ENCODE assay signal across 8 cellular contexts in genomic region chr22:46335201-46336118, GRCh38. TPM values are rescaled to one million over a fixed set of nuclear protein-coding genes. Genes with fewer than 3 reads are reported as not detected.
A peak's percentile ranks its signal among the peaks of the same experiment; 100 is the strongest.
DNase-seq lines count a peak whose midpoint lies in the region; ATAC-seq and TF ChIP-seq lines count a peak whose summit lies in the region.

TSS of gene TRMU (plus strand) at chr22:46335714. CDS start at chr22:46335765, 51 bp downstream.

- peaks cover 59% of the 10 kb centered on the region for H3K36me3 ChIP-seq in HUES48 (ENCODE audit: control insufficient read depth, insufficient read depth, low read length)

- intact Hi-C loops in natural killer cell (cut with micrococcal nuclease), result no loop called here

- H3K27ac ChIP-seq in HUES48 (ENCODE audit: low read depth, low read length), result peak within 1 kb of the TSS; percentile 89

- peaks cover 44% of the 10 kb centered on the region for H3K36me3 Mint-ChIP-seq in activated T-helper 17 cell treated with anti-CD3 and anti-CD28 coated beads, Interleukin-2, amount 50 U/mL, for 72 hours (ENCODE audit: low read depth)
- peaks cover 18% of the 10 kb centered on the region for H3K36me3 Mint-ChIP-seq in natural killer cell

- H3K27me3 ChIP-seq in HUES48 (ENCODE audit: control insufficient read depth, insufficient read depth, low read length), result no peaks in the 10 kb centered on the region

- DNase-seq in COR-L47 (lab: John Stamatoyannopoulos, UW) (peak; percentile 68), RKO (ENCODE audit: low spot score) (peak; percentile 90), fibroblast of peridontal ligament (ENCODE audit: extremely low read depth) (peak; percentile 77), natural killer cell (peak; percentile 76)
- DNase-seq in stimulated activated naive CD4-positive, alpha-beta T cell (lab: John Stamatoyannopoulos, UW), result peak; percentile 24 to 62 (median 51)

- no peaks in the 10 kb centered on the region for H3K9me3 ChIP-seq in HUES48 (ENCODE audit: control insufficient read depth, insufficient read depth, low read length)

- peak; percentile 72 for ATAC-seq in GM21360 (IDR thresholded peaks at IDR 0.05; ENCODE audit: unreplicated experiment)
- ATAC-seq in activated T-helper 17 cell treated with anti-CD3 and anti-CD28 coated beads, Interleukin-2, amount 50 U/mL, for 72 hours (replicated peaks), result peak; percentile 95
- peak; percentile 91 to 93 (median 93) for ATAC-seq in natural killer cell

- peak within 1 kb of the TSS; percentile 98 for H3K27ac Mint-ChIP-seq in activated T-helper 17 cell treated with anti-CD3 and anti-CD28 coated beads, Interleukin-2, amount 50 U/mL, for 72 hours
- H3K27ac Mint-ChIP-seq in natural killer cell, result peak within 1 kb of the TSS; percentile 90 to 96

- H3K9me3 Mint-ChIP-seq in activated T-helper 17 cell treated with anti-CD3 and anti-CD28 coated beads, Interleukin-2, amount 50 U/mL, for 72 hours, result no peaks in the 10 kb centered on the region
- H3K9me3 Mint-ChIP-seq in natural killer cell, result no peaks in the 10 kb centered on the region

- peak within 1 kb of the TSS; percentile 99 for H3K4me3 ChIP-seq in HUES48 (ENCODE audit: low read depth, low read length)

- no peak for TF ChIP-seq CTCF in natural killer cell (IDR thresholded peaks at IDR 0.05)

- peak within 1 kb of the TSS; percentile 95 for H3K4me3 Mint-ChIP-seq in activated T-helper 17 cell treated with anti-CD3 and anti-CD28 coated beads, Interleukin-2, amount 50 U/mL, for 72 hours
- peak within 1 kb of the TSS; percentile 96 for H3K4me3 Mint-ChIP-seq in natural killer cell

- peaks cover 29% of the 10 kb centered on the region for H3K4me1 Mint-ChIP-seq in activated T-helper 17 cell treated with anti-CD3 and anti-CD28 coated beads, Interleukin-2, amount 50 U/mL, for 72 hours
- H3K4me1 Mint-ChIP-seq in natural killer cell, result peaks cover 35 to 41% of the 10 kb centered on the region in 2 donors

- peak within 1 kb of the TSS; percentile 89 for H3K9ac ChIP-seq in HUES48 (ENCODE audit: low read depth, low read length)

- H3K4me1 ChIP-seq in HUES48 (ENCODE audit: control insufficient read depth, insufficient read depth, low read length), result peaks cover 7% of the 10 kb centered on the region

- no peaks in the 10 kb centered on the region for H3K27me3 Mint-ChIP-seq in activated T-helper 17 cell treated with anti-CD3 and anti-CD28 coated beads, Interleukin-2, amount 50 U/mL, for 72 hours
- no peaks in the 10 kb centered on the region for H3K27me3 Mint-ChIP-seq in natural killer cell (ENCODE audit: low read depth in 2 of 2)

RNA-seq across cellular contexts. Expression of gene TRMU, which starts in this region (rescaled TPM):
- total RNA-seq in activated T-helper 17 cell treated with anti-CD3 and anti-CD28 coated beads, Interleukin-2, amount 50 U/mL, for 72 hours, result 10 to 100 TPM; 92.0 to 92.2 TPM
- total RNA-seq in natural killer cell, result 10 to 100 TPM; 54.5 to 77.9 (median 58.4) TPM

Comparison
In these comparisons a context has a peak if more than half of its experiments do, and no peak if none do; other contexts are left out.
1. Peak in every context shown above with its lines: DNase-seq, ATAC-seq, H3K4me3 ChIP-seq and H3K27ac ChIP-seq.